ENCODE assay signal across 9 cellular contexts in the genomic region with DNA sequence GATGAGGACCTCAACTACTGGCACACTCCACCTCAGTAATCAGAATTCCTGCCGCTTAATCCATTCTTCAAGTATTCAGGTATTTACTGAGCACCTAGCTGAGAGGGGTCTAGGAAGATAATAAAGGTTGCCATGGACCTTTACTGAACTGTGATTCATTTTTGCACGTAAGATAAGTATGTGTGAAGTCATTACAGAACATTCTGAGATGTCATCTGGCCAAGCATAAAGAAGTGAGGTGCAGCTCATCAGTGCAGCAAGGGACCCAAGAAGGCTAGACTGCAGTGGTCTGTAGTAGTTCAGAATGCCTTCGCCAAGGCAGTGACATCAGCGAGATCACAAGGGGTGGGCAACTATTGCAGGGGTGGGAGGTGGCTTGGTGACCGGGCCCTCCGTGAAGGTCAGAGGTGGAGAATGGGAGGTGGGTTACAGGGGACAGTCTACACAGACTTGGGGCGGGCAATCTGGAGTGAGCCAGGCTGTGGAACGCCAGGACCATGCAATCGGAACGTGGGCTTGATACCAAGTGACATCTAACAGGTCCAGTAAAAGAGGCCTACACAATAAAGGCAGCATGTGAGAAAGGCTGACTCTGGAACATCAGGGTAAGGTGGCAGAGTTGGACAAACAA.
DNase-seq lines count a peak whose midpoint lies in the region; ATAC-seq and TF ChIP-seq lines count a peak whose summit lies in the region.
"Had no signal": no experiment of that assay in that cellular context is flagged by ENCODE, and none has a peak within 500 bp of the region (broad histone marks: within the 10 kb centered on the region; RNA-seq: fewer than 3 reads in every experiment).

No MANE protein-coding gene starts in this region.

- intact Hi-C loops in left ventricle myocardium inferior (cut with micrococcal nuclease): no loop called here
- intact Hi-C loops in Right ventricle myocardium inferior (cut with DNase I): loop anchor here (2.0 to 5.0 kb wide), 3 partner anchors 37 to 278 kb away; no protein-coding TSS in a partner anchor

- H3K4me3 ChIP-seq in left ventricle myocardium inferior: peak overlapping the region; percentile 84

- H3K4me1 Mint-ChIP-seq in naive thymus-derived CD8-positive, alpha-beta T cell: peaks cover 32 to 64% (median 60%) of the 10 kb centered on the region in 4 donors

- H3K9me3 Mint-ChIP-seq in naive thymus-derived CD8-positive, alpha-beta T cell: no peaks in the 10 kb centered on the region

- H3K27ac Mint-ChIP-seq in naive thymus-derived CD8-positive, alpha-beta T cell: peak overlapping the region in 9 of 10 donors; percentile 0 to 98 (median 95)

- peak overlapping the region; percentile 98 for H3K27ac ChIP-seq in left ventricle myocardium inferior (replicated peaks)
- peak overlapping the region; percentile 77 for H3K27ac ChIP-seq in caudate nucleus (ENCODE audit: low read depth, low read length)

- no peaks in the 10 kb centered on the region for H3K9me3 ChIP-seq in left ventricle myocardium inferior (replicated peaks)

- peaks cover 85% of the 10 kb centered on the region for H3K4me1 ChIP-seq in left ventricle myocardium inferior

- peaks cover 5% of the 10 kb centered on the region for H3K36me3 ChIP-seq in left ventricle myocardium inferior

- TF ChIP-seq CTCF in left ventricle myocardium inferior (IDR thresholded peaks at IDR 0.05; ENCODE audit: borderline replicate concordance): no peak

- H3K27me3 Mint-ChIP-seq in naive thymus-derived CD8-positive, alpha-beta T cell: no peaks in the 10 kb centered on the region

- no peak for ATAC-seq in Right ventricle myocardium inferior
- no peak for ATAC-seq in naive thymus-derived CD8-positive, alpha-beta T cell
- ATAC-seq in HG03571 (IDR thresholded peaks at IDR 0.05; ENCODE audit: unreplicated experiment): no peak

- H3K36me3 Mint-ChIP-seq in naive thymus-derived CD8-positive, alpha-beta T cell: no peaks in the 10 kb centered on the region

- no peaks in the 10 kb centered on the region for H3K27me3 ChIP-seq in left ventricle myocardium inferior (ENCODE audit: low read depth)

- POLR2A ChIA-PET in naive thymus-derived CD8-positive, alpha-beta T cell (lab: Charles Lee): interaction anchor here (0.6 to 2.1 kb wide), 10 partner anchors 11 to 454 kb away, joined by 3 to 11 read pairs (median 4); a partner anchor contains a TSS

- DNase-seq in left ventricle myocardium inferior (no peak), Right ventricle myocardium inferior (ENCODE audit: missing footprints) (no peak), caudate nucleus (lab: John Stamatoyannopoulos, UW) (no peak), NCI-H2196 treated with DMSO at 0.1 percent for 48 hours (lab: John Stamatoyannopoulos, UW; ENCODE audit: unreplicated experiment) (no peak), DMS114 treated with DMSO at 0.1 percent for 48 hours (lab: John Stamatoyannopoulos, UW; ENCODE audit: unreplicated experiment) (no peak), NCI-H1694 treated with DMSO at 0.1 percent for 48 hours (lab: John Stamatoyannopoulos, UW) (no peak)
- DNase-seq in naive thymus-derived CD8-positive, alpha-beta T cell: no peak
- DNase-seq: NCI-H1694 had no signal

- peak overlapping the region in 8 of 10 donors; percentile 88 to 96 (median 94) for H3K4me3 Mint-ChIP-seq in naive thymus-derived CD8-positive, alpha-beta T cell
